9 cellular contexts compared by ENCODE assay signal in the genomic region with DNA sequence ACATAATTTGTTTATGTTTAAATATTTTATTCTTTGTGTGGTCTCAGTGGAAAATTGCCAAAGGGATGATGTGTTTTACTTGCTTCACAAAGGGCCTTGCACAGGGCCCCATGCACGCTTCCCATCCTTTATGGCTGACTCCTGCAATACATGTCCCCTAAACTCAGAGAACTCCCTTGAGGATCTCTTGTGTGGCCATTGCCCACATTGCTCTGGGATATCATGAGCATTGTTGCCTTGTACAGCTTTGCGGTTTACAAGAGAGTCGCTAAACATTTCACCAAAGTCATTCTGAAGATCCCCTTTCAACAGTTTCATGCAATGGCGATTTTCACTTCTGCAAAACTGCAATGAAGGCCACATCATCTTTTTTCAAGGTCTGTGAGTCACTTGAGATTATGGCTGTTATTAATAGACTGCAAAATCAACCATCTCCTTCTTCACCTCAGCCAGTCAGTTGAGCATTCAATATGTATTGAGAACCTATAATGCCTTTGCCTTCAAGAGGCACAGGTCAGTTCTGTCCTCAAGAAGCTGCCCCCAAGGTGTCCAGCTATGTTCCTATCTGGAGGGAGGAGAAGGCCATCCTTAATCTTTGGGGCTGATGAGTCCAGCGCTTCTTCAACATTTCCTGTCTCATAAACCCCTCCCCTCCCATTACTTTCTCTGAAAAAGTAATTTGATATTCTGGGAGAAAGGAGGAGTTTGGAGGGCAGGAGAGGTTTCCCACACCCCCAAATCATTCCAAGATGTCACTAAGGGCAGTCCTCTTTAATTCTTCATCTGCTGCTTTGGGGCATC.
DNase-seq lines count a peak whose midpoint lies in the region; ATAC-seq and FAIRE-seq lines count a peak whose summit lies in the region.
"Had no signal": no experiment of that assay in that cellular context is flagged by ENCODE, and none has a peak within 500 bp of the region (broad histone marks: within the 10 kb centered on the region; RNA-seq: fewer than 3 reads in every experiment).

No MANE protein-coding gene starts in this region.

- H3K27ac Mint-ChIP-seq in activated T-helper 17 cell treated with anti-CD3 and anti-CD28 coated beads, Interleukin-2, amount 50 U/mL, for 72 hours = no peak overlapping the region

- H3K27me3 Mint-ChIP-seq in activated T-helper 17 cell treated with anti-CD3 and anti-CD28 coated beads, Interleukin-2, amount 50 U/mL, for 72 hours = no peaks in the 10 kb centered on the region

- peaks cover 3% of the 10 kb centered on the region for H3K9me3 Mint-ChIP-seq in activated T-helper 17 cell treated with anti-CD3 and anti-CD28 coated beads, Interleukin-2, amount 50 U/mL, for 72 hours

- FAIRE-seq in GM18507 (lab: Jason Lieb, UNC) = peak; percentile 99

- H3K4me1 Mint-ChIP-seq in activated T-helper 17 cell treated with anti-CD3 and anti-CD28 coated beads, Interleukin-2, amount 50 U/mL, for 72 hours = no peaks in the 10 kb centered on the region

- no peaks in the 10 kb centered on the region for H3K36me3 Mint-ChIP-seq in activated T-helper 17 cell treated with anti-CD3 and anti-CD28 coated beads, Interleukin-2, amount 50 U/mL, for 72 hours (ENCODE audit: low read depth)

- ATAC-seq in GM21526 (IDR thresholded peaks at IDR 0.05; ENCODE audit: low FRiP score, unreplicated experiment) = peak; percentile 98
- ATAC-seq in HG03432 (IDR thresholded peaks at IDR 0.05; ENCODE audit: unreplicated experiment) = peak; percentile 96
- no peak for ATAC-seq in activated T-helper 17 cell treated with anti-CD3 and anti-CD28 coated beads, Interleukin-2, amount 50 U/mL, for 72 hours (replicated peaks)
- ATAC-seq: body of pancreas had no signal

- DNase-seq in GM18507 (ENCODE audit: extremely low spot score, insufficient read length, low read depth) (peak; percentile 47), germinal center (ENCODE audit: low spot score) (peak; percentile 71), kidney glomerular epithelial cell (lab: John Stamatoyannopoulos, UW) (no peak), NCI-H1436 (lab: John Stamatoyannopoulos, UW) (no peak), NCI-H187 (lab: John Stamatoyannopoulos, UW) (no peak)

- no peak overlapping the region for H3K4me3 Mint-ChIP-seq in activated T-helper 17 cell treated with anti-CD3 and anti-CD28 coated beads, Interleukin-2, amount 50 U/mL, for 72 hours

Comparison
In these comparisons a context has a peak if more than half of its experiments do, and no peak if none do; other contexts are left out.
1. DNase-seq: peak in GM18507 (single experiment) and germinal center (single experiment); none in kidney glomerular epithelial cell (single experiment), NCI-H1436 (single experiment) and NCI-H187 (0 of 2).